In genomic region chr19:43809762-43810696, GRCh38 we compare ENCODE assay signal across 1 cellular context.
TF ChIP-seq lines count a peak whose summit lies in the region.

No MANE protein-coding gene starts in this region.

TF ChIP-seq in GM12878, 131 proteins besides CTCF, POLR2A, EP300 and RAD21 (continued from another document):
- no peak for TF ChIP-seq NFIC (IDR thresholded peaks at IDR 0.05; ENCODE audit: low read depth, low read length)
